Comparison of ENCODE assay signal across 22 cellular contexts in genomic region chr2:138897274-138897673, GRCh38.
DNase-seq lines count a peak whose midpoint lies in the region; FAIRE-seq and TF ChIP-seq lines count a peak whose summit lies in the region.
"Had no signal": no experiment of that assay in that cellular context is flagged by ENCODE, and none has a peak within 500 bp of the region (broad histone marks: within the 10 kb centered on the region; RNA-seq: fewer than 3 reads in every experiment).

No MANE protein-coding gene starts in this region.

- H3K14ac ChIP-seq in H1 (ENCODE audit: insufficient read length) (no peak overlapping the region), trophoblast cell (ENCODE audit: low read length) (no peak overlapping the region)

- FAIRE-seq in H1 (lab: Jason Lieb, UNC) = no peak
- FAIRE-seq: A204.1, D721Med, G401.6, GM12891, GM19239 had no signal

- H3K4me3 ChIP-seq in H1 (ENCODE audit: extremely low read depth in 1 of 4, insufficient read depth in 2 of 4, low read depth in 3 of 4, low read length in 4 of 4) = no peak overlapping the region
- no peak overlapping the region for H3K4me3 ChIP-seq in neuron (ENCODE audit: low read length)
- peak overlapping the region; percentile 54 for H3K4me3 ChIP-seq in trophoblast cell (ENCODE audit: low read depth, low read length)
- no peak overlapping the region for H3K4me3 ChIP-seq in Peyer's patch
- H3K4me3 ChIP-seq: BLaER1 treated with 17β-estradiol and CSF1 and Interleukin-3, amounts not matched to agents 10 nM and 100 nM had no signal

- H2AFZ ChIP-seq in H1 (ENCODE audit: low read length) (no peak overlapping the region), neuron (ENCODE audit: low read depth, low read length) (peak overlapping the region; percentile 57), trophoblast cell (ENCODE audit: insufficient read depth, low read length, poor library complexity) (no peak overlapping the region)

- TF ChIP-seq RAD21 in H1 (IDR thresholded peaks at IDR 0.05 in 1 of 2, conservative IDR thresholded peaks at IDR 0.05 in 1 of 2; ENCODE audit: low read depth in 2 of 2, low read length in 2 of 2) = no peak

- no peaks in the 10 kb centered on the region for H3K4me1 ChIP-seq in H1 (replicated peaks in 1 of 4; ENCODE audit: control insufficient read depth in 3 of 4, insufficient read depth in 4 of 4, low read length in 3 of 4)
- peaks cover 2% of the 10 kb centered on the region for H3K4me1 ChIP-seq in neuron (ENCODE audit: insufficient read depth, low read length)
- H3K4me1 ChIP-seq in trophoblast cell (ENCODE audit: control insufficient read depth in 1 of 2, insufficient read depth in 2 of 2, low read length in 2 of 2) = no peaks in the 10 kb centered on the region
- no peaks in the 10 kb centered on the region for H3K4me1 ChIP-seq in Peyer's patch
- H3K4me1 ChIP-seq: BLaER1 treated with 17β-estradiol and CSF1 and Interleukin-3, amounts not matched to agents 10 nM and 100 nM; Caco-2 had no signal

- H3K79me1 ChIP-seq in H1 (ENCODE audit: low read depth, low read length) (no peaks in the 10 kb centered on the region), trophoblast cell (ENCODE audit: low read length) (no peaks in the 10 kb centered on the region)

- no peaks in the 10 kb centered on the region; a peak in 1 of 4 replicates for H3K9me3 ChIP-seq in H1 (ENCODE audit: insufficient read depth in 2 of 2, low read depth in 1 of 2, low read length in 1 of 2)
- H3K9me3 ChIP-seq in neuron (ENCODE audit: low read length) = peaks cover 2% of the 10 kb centered on the region
- H3K9me3 ChIP-seq in trophoblast cell (ENCODE audit: insufficient read depth, low read depth, low read length) = no peaks in the 10 kb centered on the region
- H3K9me3 ChIP-seq in Peyer's patch = no peaks in the 10 kb centered on the region
- H3K9me3 ChIP-seq: Caco-2 had no signal

- no peak overlapping the region for H4K8ac ChIP-seq in H1 (ENCODE audit: extremely low read depth, insufficient read depth, low read length)
- no peak overlapping the region for H4K8ac ChIP-seq in trophoblast cell (ENCODE audit: low read depth, low read length)

- no peak overlapping the region for H3K4me2 ChIP-seq in H1 (ENCODE audit: insufficient read depth in 1 of 2, low read depth in 2 of 2, low read length in 2 of 2)
- H3K4me2 ChIP-seq in trophoblast cell (ENCODE audit: low read length) = no peak overlapping the region
- H3K4me2 ChIP-seq: BLaER1 treated with 17β-estradiol and CSF1 and Interleukin-3, amounts not matched to agents 10 nM and 100 nM had no signal

- H2BK12ac ChIP-seq in H1 (ENCODE audit: low read depth, low read length) = no peak overlapping the region
- no peak overlapping the region for H2BK12ac ChIP-seq in trophoblast cell (ENCODE audit: low read length)

- no peak overlapping the region for H3K27ac ChIP-seq in H1 (ENCODE audit: low read depth, low read length)
- H3K27ac ChIP-seq in trophoblast cell (ENCODE audit: low read depth, low read length) = no peak overlapping the region
- H3K27ac ChIP-seq in Peyer's patch = no peak overlapping the region
- H3K27ac ChIP-seq: BLaER1 treated with 17β-estradiol and CSF1 and Interleukin-3, amounts not matched to agents 10 nM and 100 nM; C4-2B had no signal

- no peak overlapping the region for H4K12ac ChIP-seq in trophoblast cell (ENCODE audit: low read depth, low read length)

- H3K27me3 ChIP-seq in H1 (replicated peaks in 1 of 4; ENCODE audit: control insufficient read depth in 3 of 4, extremely low read depth in 1 of 4, insufficient read depth in 3 of 4, low read length in 3 of 4) (no peaks in the 10 kb centered on the region), neuron (ENCODE audit: insufficient read depth, low read length) (no peaks in the 10 kb centered on the region), trophoblast cell (ENCODE audit: insufficient read depth, low read length) (no peaks in the 10 kb centered on the region), Peyer's patch (no peaks in the 10 kb centered on the region)
- H3K27me3 ChIP-seq: BLaER1 treated with 17β-estradiol and CSF1 and Interleukin-3, amounts not matched to agents 10 nM and 100 nM had no signal

- POLR2A ChIA-PET in H1 (lab: Charles Lee; ENCODE audit: partially characterized antibody) (no interaction called here), HEK293T (lab: Yijun Ruan, JAX) (no interaction called here)

- DNase-seq in H1 (ENCODE audit: low read depth in 1 of 2, low spot score in 2 of 2) = no peak
- DNase-seq in trophoblast cell = no peak
- DNase-seq in NCI-H1105 treated with DMSO at 0.1 percent for 48 hours (lab: John Stamatoyannopoulos, UW) = no peak
- no peak for DNase-seq in Peyer's patch
- no peak for DNase-seq in KG1 (lab: John Stamatoyannopoulos, UW)
- no peak for DNase-seq in HEK293T (ENCODE audit: extremely low spot score)
- DNase-seq: 8988T; ACHN; Caco-2; Calu3; CD4-positive, alpha-beta T cell; CD8-positive, alpha-beta T cell; DMS79 treated with DMSO at 0.1 percent for 48 hours; GF-D8 had no signal

- TF ChIP-seq POLR2A in H1 (IDR thresholded peaks at IDR 0.05; ENCODE audit: control extremely low read depth in 1 of 2, low read depth in 2 of 2, low read length in 2 of 2) = no peak
- TF ChIP-seq POLR2A in Peyer's patch (IDR thresholded peaks at IDR 0.05) = no peak

- no peak overlapping the region for H2BK120ac ChIP-seq in H1 (replicated peaks; ENCODE audit: low read depth, low read length)
- no peak overlapping the region for H2BK120ac ChIP-seq in trophoblast cell (ENCODE audit: insufficient read depth, low read length, poor library complexity)

- H3K23ac ChIP-seq in H1 (ENCODE audit: insufficient read length) = no peak overlapping the region
- H3K23ac ChIP-seq in trophoblast cell (ENCODE audit: low read length) = no peak overlapping the region

- no peak overlapping the region for H3K4ac ChIP-seq in H1 (replicated peaks; ENCODE audit: insufficient read length, low read depth, low read length)
- no peak overlapping the region for H3K4ac ChIP-seq in trophoblast cell (ENCODE audit: low read depth, low read length)

- TF ChIP-seq EP300 in H1 (IDR thresholded peaks at IDR 0.05; ENCODE audit: borderline replicate concordance in 1 of 2, low read depth in 2 of 2, low read length in 2 of 2) = no peak

- H2BK20ac ChIP-seq in H1 (ENCODE audit: low read length) = no peak overlapping the region

- no peaks in the 10 kb centered on the region for H4K20me1 ChIP-seq in H1 (replicated peaks in 1 of 2; ENCODE audit: control insufficient read depth in 1 of 2, insufficient read depth in 2 of 2, low read length in 2 of 2)
- H4K20me1 ChIP-seq: BLaER1 treated with 17β-estradiol and CSF1 and Interleukin-3, amounts not matched to agents 10 nM and 100 nM had no signal

- H4K5ac ChIP-seq in H1 (ENCODE audit: insufficient read length, low read depth, low read length) = no peak overlapping the region

- H3K79me2 ChIP-seq in H1 (ENCODE audit: control insufficient read depth in 1 of 2, insufficient read depth in 2 of 2, low read length in 2 of 2) (no peaks in the 10 kb centered on the region), trophoblast cell (ENCODE audit: control insufficient read depth, insufficient read depth, low read length, poor library complexity) (no peaks in the 10 kb centered on the region)

- no peak overlapping the region for H2BK15ac ChIP-seq in H1 (ENCODE audit: low read length)

- H4K91ac ChIP-seq in H1 (replicated peaks; ENCODE audit: insufficient read length, low read length) = peak overlapping the region; percentile 67
- H4K91ac ChIP-seq in trophoblast cell (ENCODE audit: low read depth, low read length) = no peak overlapping the region

- TF ChIP-seq CTCF in H1 (IDR thresholded peaks at IDR 0.05; ENCODE audit: control extremely low read depth in 1 of 3, insufficient read depth in 1 of 3, low read depth in 1 of 3, low read length in 3 of 3) (no peak), Peyer's patch (IDR thresholded peaks at IDR 0.05) (no peak)

- CTCF ChIA-PET in H1 (lab: Charles Lee; ENCODE audit: partially characterized antibody) = interaction anchor here (1.2 kb wide), 1 partner anchor 51 kb away, joined by 3 read pairs; no protein-coding TSS in a partner anchor
- CTCF ChIA-PET in HEK293T (lab: Yijun Ruan, JAX) = no interaction called here

- no peak overlapping the region for H3K18ac ChIP-seq in H1 (ENCODE audit: extremely low read depth, low read length)
- H3K18ac ChIP-seq in trophoblast cell (ENCODE audit: low read length) = no peak overlapping the region

- no peaks in the 10 kb centered on the region for H3K23me2 ChIP-seq in H1 (ENCODE audit: low read depth, low read length)

- H3K36me3 ChIP-seq in H1 (ENCODE audit: control insufficient read depth in 2 of 4, insufficient read depth in 4 of 4, low read length in 3 of 4) (no peaks in the 10 kb centered on the region), neuron (ENCODE audit: insufficient read depth, low read length) (no peaks in the 10 kb centered on the region), trophoblast cell (ENCODE audit: control insufficient read depth in 1 of 2, insufficient read depth in 2 of 2, low read length in 2 of 2) (no peaks in the 10 kb centered on the region), Peyer's patch (no peaks in the 10 kb centered on the region)
- H3K36me3 ChIP-seq: BLaER1 treated with 17β-estradiol and CSF1 and Interleukin-3, amounts not matched to agents 10 nM and 100 nM had no signal

- no peak overlapping the region for H3K56ac ChIP-seq in H1 (replicated peaks; ENCODE audit: insufficient read length, low read depth, low read length)

- WGBS in H1 (ENCODE audit: extremely low coverage in 1 of 2, insufficient coverage in 1 of 2, insufficient read length in 1 of 2, insufficient replicate concordance in 2 of 2, low coverage in 1 of 2, low lambda C conversion rate in 2 of 2, missing lambda C conversion rate in 1 of 2), 2 experiments = 91% methylated on average over 12 of the region's 12 CpGs; no CpG with 5 or more reads in 1 of the 2 experiments
- WGBS in trophoblast cell (ENCODE audit: extremely low coverage, insufficient coverage, insufficient read length) = no CpG with 5 or more reads among the region's 12 CpGs

- H2AK5ac ChIP-seq in H1 (ENCODE audit: low read depth, low read length) (no peak overlapping the region), trophoblast cell (ENCODE audit: low read length) (no peak overlapping the region)

- H3K9ac ChIP-seq in H1 (replicated peaks in 1 of 4; ENCODE audit: extremely low read depth in 1 of 4, low read depth in 3 of 4, low read length in 3 of 4) (no peak overlapping the region), trophoblast cell (ENCODE audit: low read length) (peak overlapping the region; percentile 49)
- H3K9ac ChIP-seq: BLaER1 treated with 17β-estradiol and CSF1 and Interleukin-3, amounts not matched to agents 10 nM and 100 nM had no signal

- H2BK5ac ChIP-seq in H1 (ENCODE audit: low read depth, low read length) (no peak overlapping the region), trophoblast cell (ENCODE audit: low read depth, low read length, poor library complexity) (no peak overlapping the region)

TF ChIP-seq in H1, 55 proteins besides CTCF, POLR2A, EP300 and RAD21 (continues in another document):
- TF ChIP-seq GTF2F1 (IDR thresholded peaks at IDR 0.05; ENCODE audit: borderline replicate concordance, low read depth, low read length) (no peak), POU5F1 (IDR thresholded peaks at IDR 0.05; ENCODE audit: low read depth, low read length) (no peak)

TF ChIP-seq in HEK293T, 16 proteins besides CTCF, POLR2A, EP300 and RAD21:
- TF ChIP-seq L3MBTL2 (conservative IDR thresholded peaks at IDR 0.05) (no peak), SUZ12 (IDR thresholded peaks at IDR 0.05) (no peak), FOXA1 (IDR thresholded peaks at IDR 0.05) (no peak)
